In genomic region chr2:71618327-71619113, GRCh38 we compare ENCODE assay signal across 17 cellular contexts.
DNase-seq lines count a peak whose midpoint lies in the region; ATAC-seq and TF ChIP-seq lines count a peak whose summit lies in the region.
"Had no signal": no experiment of that assay in that cellular context is flagged by ENCODE, and none has a peak within 500 bp of the region (broad histone marks: within the 10 kb centered on the region; RNA-seq: fewer than 3 reads in every experiment).

No MANE protein-coding gene starts in this region.

- DNase-seq in MCF 10A (ENCODE audit: unreplicated experiment) = peak; percentile 8
- DNase-seq in mammary epithelial cell = no peak
- no peak for DNase-seq in T-helper 17 cell
- DNase-seq in islet precursor cell = peak; percentile 54
- peak; percentile 15 to 49 for DNase-seq in upper lobe of left lung
- DNase-seq in foreskin melanocyte = no peak
- no peak for DNase-seq in activated T-cell treated with anti-CD3 and anti-CD28 coated beads, Interleukin-2, amount 50 U/mL, for 4 hours
- DNase-seq: activated naive CD4-positive, alpha-beta T cell treated with anti-CD3 and anti-CD28 coated beads, Interleukin-2, amount 10 ng/mL, durations not matched to agents 7 days and 5 days; GDM1; glutamatergic neuron; KG1; NCI-H226; RPMI8226 had no signal

- TF ChIP-seq POLR2A in upper lobe of left lung (IDR thresholded peaks at IDR 0.05) = no peak

- CTCF ChIA-PET in MCF 10A (lab: Yijun Ruan, JAX) (interaction anchor here (0.6 to 1.4 kb wide), 2 partner anchors 129 to 160 kb away, joined by 3 read pairs; no protein-coding TSS in a partner anchor), mammary epithelial cell (lab: Charles Lee; ENCODE audit: low non-redundant PET) (no interaction called here)

- no peaks in the 10 kb centered on the region for H3K79me2 ChIP-seq in mammary epithelial cell (ENCODE audit: insufficient read depth, low read length)

- H3K4me1 ChIP-seq in mammary epithelial cell (ENCODE audit: insufficient read depth, low read length) = no peaks in the 10 kb centered on the region
- peaks cover 18 to 25% (median 21%) of the 10 kb centered on the region in 4 donors for H3K4me1 ChIP-seq in upper lobe of left lung

- H4K20me1 ChIP-seq in mammary epithelial cell (ENCODE audit: insufficient read depth, low read length) = no peaks in the 10 kb centered on the region

- BruUV-seq in MCF 10A (replicated peaks; lab: Mats Ljungman, UMichigan) (no TSS peak), mammary epithelial cell (replicated peaks; lab: Mats Ljungman, UMichigan) (no TSS peak)

- H3K9ac ChIP-seq in mammary epithelial cell (ENCODE audit: insufficient read depth, low read length) = no peak overlapping the region

- TF ChIP-seq CTCF in MCF 10A (IDR thresholded peaks at IDR 0.05; ENCODE audit: unreplicated experiment) = no peak
- no peak for TF ChIP-seq CTCF in mammary epithelial cell (conservative IDR thresholded peaks at IDR 0.05 in 1 of 2, IDR thresholded peaks at IDR 0.05 in 1 of 2; ENCODE audit: extremely low read depth in 1 of 2, insufficient read depth in 1 of 2, low read depth in 1 of 2, low read length in 2 of 2)
- no peak for TF ChIP-seq CTCF in upper lobe of left lung (IDR thresholded peaks at IDR 0.05)

- POLR2A ChIA-PET in MCF 10A (lab: Yijun Ruan, JAX) = interaction anchor here (0.7 kb wide), 1 partner anchor 24 kb away, joined by 3 read pairs; no protein-coding TSS in a partner anchor

- H3K36me3 Mint-ChIP-seq in MCF 10A (ENCODE audit: insufficient read depth, unreplicated experiment) (no peaks in the 10 kb centered on the region), T-helper 17 cell (ENCODE audit: low read depth) (peaks cover 4% of the 10 kb centered on the region)
- H3K36me3 Mint-ChIP-seq in activated T-cell treated with anti-CD3 and anti-CD28 coated beads, Interleukin-2, amount 50 U/mL, for 4 hours (ENCODE audit: insufficient read depth) = no peaks in the 10 kb centered on the region
- H3K36me3 Mint-ChIP-seq: activated naive CD4-positive, alpha-beta T cell treated with anti-CD3 and anti-CD28 coated beads, Interleukin-2, amount 10 ng/mL, durations not matched to agents 7 days and 5 days had no signal

- H3K9me3 ChIP-seq in mammary epithelial cell (replicated peaks; ENCODE audit: insufficient read depth, low read length) (no peaks in the 10 kb centered on the region), T-helper 17 cell (ENCODE audit: control insufficient read depth, low read length, poor library complexity, severe bottlenecking) (no peaks in the 10 kb centered on the region), upper lobe of left lung (no peaks in the 10 kb centered on the region)
- H3K9me3 ChIP-seq: tibial nerve had no signal

- no peak overlapping the region for H3K4me2 ChIP-seq in mammary epithelial cell (ENCODE audit: insufficient read depth, low read depth, low read length)

- H3K4me1 Mint-ChIP-seq in MCF 10A (ENCODE audit: insufficient read depth, unreplicated experiment) = no peaks in the 10 kb centered on the region
- no peaks in the 10 kb centered on the region for H3K4me1 Mint-ChIP-seq in T-helper 17 cell
- no peaks in the 10 kb centered on the region for H3K4me1 Mint-ChIP-seq in activated T-cell treated with anti-CD3 and anti-CD28 coated beads, Interleukin-2, amount 50 U/mL, for 4 hours (ENCODE audit: low read depth)
- H3K4me1 Mint-ChIP-seq: activated naive CD4-positive, alpha-beta T cell treated with anti-CD3 and anti-CD28 coated beads, Interleukin-2, amount 10 ng/mL, durations not matched to agents 7 days and 5 days had no signal

- WGBS in mammary epithelial cell (ENCODE audit: low coverage, missing lambda C conversion rate) = 84% methylated on average over 8 of the region's 12 CpGs
- WGBS in upper lobe of left lung, 2 donors = 76 to 80% methylated on average over 8 to 12 of the region's 12 CpGs

- H3K4me3 ChIP-seq in mammary epithelial cell (replicated peaks in 1 of 3; ENCODE audit: insufficient read depth in 1 of 3, low read depth in 2 of 3, low read length in 3 of 3) (no peak overlapping the region), upper lobe of left lung (no peak overlapping the region)
- H3K4me3 ChIP-seq: dorsolateral prefrontal cortex, tibial nerve had no signal

- dilution Hi-C loops in mammary epithelial cell (cut with HindIII; ENCODE audit: low sequenced_read_pairs) = no loop called here

- H3K36me3 ChIP-seq in mammary epithelial cell (ENCODE audit: insufficient read depth, low read length) (no peaks in the 10 kb centered on the region), upper lobe of left lung (peaks cover 0 to 1% (median 0%) of the 10 kb centered on the region in 4 donors)
- H3K36me3 ChIP-seq: tibial nerve had no signal

- H3K27me3 Mint-ChIP-seq in MCF 10A (ENCODE audit: insufficient read depth, unreplicated experiment) (no peaks in the 10 kb centered on the region), T-helper 17 cell (peaks cover 22% of the 10 kb centered on the region)
- H3K27me3 Mint-ChIP-seq in activated T-cell treated with anti-CD3 and anti-CD28 coated beads, Interleukin-2, amount 50 U/mL, for 4 hours (ENCODE audit: low read depth) = peaks cover 13% of the 10 kb centered on the region

- ATAC-seq in T-helper 17 cell (no peak), upper lobe of left lung (ENCODE audit: low FRiP score in 2 of 2) (peak in 1 of 2 donors; percentile 60), HG02981 (IDR thresholded peaks at IDR 0.05; ENCODE audit: unreplicated experiment) (no peak)
- no peak for ATAC-seq in activated T-cell treated with anti-CD3 and anti-CD28 coated beads, Interleukin-2, amount 50 U/mL, for 4 hours
- ATAC-seq: right cardiac atrium had no signal

- no peak overlapping the region for H2AFZ ChIP-seq in mammary epithelial cell (ENCODE audit: low read depth, low read length)

- in situ Hi-C loops in mammary epithelial cell (cut with MboI; ENCODE audit: low sequenced_read_pairs in 2 of 2) = loop anchor here in 1 of 2 donors (10.0 kb wide), 1 partner anchor 176 kb away; no protein-coding TSS in a partner anchor

- H3K27me3 ChIP-seq in mammary epithelial cell (ENCODE audit: insufficient read depth, low read length) (no peaks in the 10 kb centered on the region), upper lobe of left lung (no peaks in the 10 kb centered on the region)
- H3K27me3 ChIP-seq: dorsolateral prefrontal cortex, tibial nerve had no signal

- no peaks in the 10 kb centered on the region for H3K9me3 Mint-ChIP-seq in MCF 10A (ENCODE audit: unreplicated experiment)
- H3K9me3 Mint-ChIP-seq in activated T-cell treated with anti-CD3 and anti-CD28 coated beads, Interleukin-2, amount 50 U/mL, for 4 hours = no peaks in the 10 kb centered on the region
- H3K9me3 Mint-ChIP-seq: activated naive CD4-positive, alpha-beta T cell treated with anti-CD3 and anti-CD28 coated beads, Interleukin-2, amount 10 ng/mL, durations not matched to agents 7 days and 5 days had no signal

- no peak overlapping the region for H3K27ac Mint-ChIP-seq in MCF 10A (ENCODE audit: low read depth, unreplicated experiment)
- H3K27ac Mint-ChIP-seq in T-helper 17 cell = peak overlapping the region; percentile 32
- H3K27ac Mint-ChIP-seq: activated naive CD4-positive, alpha-beta T cell treated with anti-CD3 and anti-CD28 coated beads, Interleukin-2, amount 10 ng/mL, durations not matched to agents 7 days and 5 days had no signal

- no peak overlapping the region for H3K27ac ChIP-seq in mammary epithelial cell (ENCODE audit: insufficient read depth, low read depth, low read length)
- no peak overlapping the region for H3K27ac ChIP-seq in upper lobe of left lung
- H3K27ac ChIP-seq: tibial nerve had no signal

- no peak for TF ChIP-seq EP300 in upper lobe of left lung (IDR thresholded peaks at IDR 0.05)

- intact Hi-C loops in MCF 10A (cut with micrococcal nuclease) = no loop called here
- intact Hi-C loops in mammary epithelial cell (cut with micrococcal nuclease) = no loop called here

- H3K4me3 Mint-ChIP-seq in MCF 10A (ENCODE audit: unreplicated experiment) = no peak overlapping the region
- no peak overlapping the region for H3K4me3 Mint-ChIP-seq in T-helper 17 cell
- no peak overlapping the region for H3K4me3 Mint-ChIP-seq in activated T-cell treated with anti-CD3 and anti-CD28 coated beads, Interleukin-2, amount 50 U/mL, for 4 hours
- H3K4me3 Mint-ChIP-seq: activated naive CD4-positive, alpha-beta T cell treated with anti-CD3 and anti-CD28 coated beads, Interleukin-2, amount 10 ng/mL, durations not matched to agents 7 days and 5 days had no signal

Comparison
In these comparisons a context has a peak if more than half of its experiments do, and no peak if none do; other contexts are left out.
1. DNase-seq: peak in MCF 10A (single experiment), islet precursor cell (single experiment) and upper lobe of left lung (2 of 2); none in mammary epithelial cell (single experiment), T-helper 17 cell (0 of 3), foreskin melanocyte (single experiment) and activated T-cell treated with anti-CD3 and anti-CD28 coated beads, Interleukin-2, amount 50 U/mL, for 4 hours (single experiment).